ENCODE assay signal across 1 cellular context in genomic region chr4:163493643-163494359, GRCh38.
TF ChIP-seq lines count a peak whose summit lies in the region.

No MANE protein-coding gene starts in this region.

TF ChIP-seq in GM12878, 131 proteins besides CTCF, POLR2A, EP300 and RAD21 (continued from another document):
- TF ChIP-seq MLLT1 (IDR thresholded peaks at IDR 0.05) (peak; percentile 55), DPF2 (IDR thresholded peaks at IDR 0.05) (no peak), PML (IDR thresholded peaks at IDR 0.05; ENCODE audit: low read length) (no peak), YBX1 (IDR thresholded peaks at IDR 0.05) (no peak), PAX8 (IDR thresholded peaks at IDR 0.05) (no peak), SMARCA5 (IDR thresholded peaks at IDR 0.05) (0 out of 2 replicates have a peak, but pooled peaks have one; percentile 15), ZNF384 (IDR thresholded peaks at IDR 0.05; ENCODE audit: borderline replicate concordance, low read depth, low read length) (no peak), HDGF (IDR thresholded peaks at IDR 0.05) (peak; percentile 28; the same call in 1 of the 2 replicates), HDAC2 (IDR thresholded peaks at IDR 0.05) (no peak), IRF4 (IDR thresholded peaks at IDR 0.05; ENCODE audit: low read depth, low read length) (no peak), RBBP5 (conservative IDR thresholded peaks at IDR 0.05) (no peak), CHD1 (IDR thresholded peaks at IDR 0.05; ENCODE audit: low read depth, low read length) (no peak; the same call in 1 of the 2 replicates)
- TF ChIP-seq, protein P1, sequence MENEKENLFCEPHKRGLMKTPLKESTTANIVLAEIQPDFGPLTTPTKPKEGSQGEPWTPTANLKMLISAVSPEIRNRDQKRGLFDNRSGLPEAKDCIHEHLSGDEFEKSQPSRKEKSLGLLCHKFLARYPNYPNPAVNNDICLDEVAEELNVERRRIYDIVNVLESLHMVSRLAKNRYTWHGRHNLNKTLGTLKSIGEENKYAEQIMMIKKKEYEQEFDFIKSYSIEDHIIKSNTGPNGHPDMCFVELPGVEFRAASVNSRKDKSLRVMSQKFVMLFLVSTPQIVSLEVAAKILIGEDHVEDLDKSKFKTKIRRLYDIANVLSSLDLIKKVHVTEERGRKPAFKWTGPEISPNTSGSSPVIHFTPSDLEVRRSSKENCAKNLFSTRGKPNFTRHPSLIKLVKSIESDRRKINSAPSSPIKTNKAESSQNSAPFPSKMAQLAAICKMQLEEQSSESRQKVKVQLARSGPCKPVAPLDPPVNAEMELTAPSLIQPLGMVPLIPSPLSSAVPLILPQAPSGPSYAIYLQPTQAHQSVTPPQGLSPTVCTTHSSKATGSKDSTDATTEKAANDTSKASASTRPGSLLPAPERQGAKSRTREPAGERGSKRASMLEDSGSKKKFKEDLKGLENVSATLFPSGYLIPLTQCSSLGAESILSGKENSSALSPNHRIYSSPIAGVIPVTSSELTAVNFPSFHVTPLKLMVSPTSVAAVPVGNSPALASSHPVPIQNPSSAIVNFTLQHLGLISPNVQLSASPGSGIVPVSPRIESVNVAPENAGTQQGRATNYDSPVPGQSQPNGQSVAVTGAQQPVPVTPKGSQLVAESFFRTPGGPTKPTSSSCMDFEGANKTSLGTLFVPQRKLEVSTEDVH (IDR thresholded peaks at IDR 0.05; ENCODE audit: low read depth, partially characterized antibody): no peak
